ENCODE assay signal across 25 cellular contexts in the genomic region with DNA sequence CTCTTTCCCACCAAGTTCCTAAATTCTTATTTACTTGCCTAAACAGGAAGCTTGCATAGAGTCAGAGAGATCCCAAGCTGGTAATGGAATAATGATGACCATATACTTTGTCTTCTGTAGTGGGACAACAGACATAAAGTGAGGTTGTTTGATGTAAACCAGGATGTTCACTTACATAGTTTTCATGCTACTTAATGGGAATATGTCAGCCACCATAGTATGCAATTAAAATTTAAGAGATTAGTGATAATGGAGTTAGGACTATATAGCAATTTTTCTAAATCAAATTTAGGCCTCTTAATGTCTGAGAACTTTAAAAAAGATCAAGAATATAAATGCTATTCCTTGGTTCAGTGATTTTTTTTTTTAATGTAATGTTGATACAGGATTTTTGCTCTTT.
"Had no signal": no experiment of that assay in that cellular context is flagged by ENCODE, and none has a peak within 500 bp of the region (broad histone marks: within the 10 kb centered on the region; RNA-seq: fewer than 3 reads in every experiment).

No MANE protein-coding gene starts in this region.

- H3K27ac ChIP-seq: brain microvascular endothelial cell, coronary artery, dorsolateral prefrontal cortex had no signal

- FAIRE-seq: astrocyte, bronchial epithelial cell, frontal cortex had no signal

- H3K4me3 ChIP-seq: coronary artery, dorsolateral prefrontal cortex had no signal

- H3K36me3 ChIP-seq: brain microvascular endothelial cell had no signal

- ATAC-seq: activated T-cell treated with anti-CD3 and anti-CD28 coated beads, Interleukin-2, amount 50 U/mL, for 72 hours; esophagus mucosa had no signal

- H3K27me3 ChIP-seq: brain microvascular endothelial cell, dorsolateral prefrontal cortex had no signal

- DNase-seq: activated CD4-positive, alpha-beta memory T cell treated with anti-CD3 and anti-CD28 coated beads, Interleukin-2, amount 10 ng/mL, durations not matched to agents 7 days and 5 days; activated CD4-positive, alpha-beta T cell treated with anti-CD3 and anti-CD28 coated beads for 1 hour; activated CD4-positive, alpha-beta T cell treated with anti-CD3 and anti-CD28 coated beads for 4 hours; activated CD4-positive, alpha-beta T cell treated with anti-CD3 and anti-CD28 coated beads, Interleukin-2, amount 10 ng/mL, durations not matched to agents 7 days and 5 days; activated CD4-positive, alpha-beta T cell treated with anti-CD3 and anti-CD28 coated beads, Interleukin-2, amount 50 U/mL, for 4 hours; activated CD8-positive, alpha-beta memory T cell treated with anti-CD3 and anti-CD28 coated beads, Interleukin-2, amount 50 U/mL, for 48 hours; activated gamma-delta T cell; activated naive CD4-positive, alpha-beta T cell; activated naive CD4-positive, alpha-beta T cell treated with anti-CD3 and anti-CD28 coated beads, Interleukin-2, amount 50 U/mL, for 16 hours; activated T-cell treated with anti-CD3 and anti-CD28 coated beads for 4 hours; activated T-cell treated with anti-CD3 and anti-CD28 coated beads, Interleukin-2, amount 50 U/mL, for 24 hours; activated T-cell treated with anti-CD3 and anti-CD28 coated beads, Interleukin-2, amount 50 U/mL, for 72 hours; amniotic stem cell; anterior cingulate cortex; brain microvascular endothelial cell; dorsolateral prefrontal cortex; effector memory CD4-positive, alpha-beta T cell; endodermal cell; foreskin fibroblast; T-helper 2 cell had no signal
